Comparison of ENCODE assay signal across 21 cellular contexts in genomic region chr9:107778666-107779065, GRCh38.
DNase-seq lines count a peak whose midpoint lies in the region; ATAC-seq and TF ChIP-seq lines count a peak whose summit lies in the region.
"Had no signal": no experiment of that assay in that cellular context is flagged by ENCODE, and none has a peak within 500 bp of the region (broad histone marks: within the 10 kb centered on the region; RNA-seq: fewer than 3 reads in every experiment).

No MANE protein-coding gene starts in this region.

- H3K9me3 ChIP-seq in osteoblast (ENCODE audit: low read depth, low read length) (no peaks in the 10 kb centered on the region), heart right ventricle (peaks cover 0 to 1% (median 0%) of the 10 kb centered on the region in 11 donors)
- H3K9me3 ChIP-seq: BE2C had no signal

- H3K79me2 ChIP-seq in osteoblast (ENCODE audit: insufficient read depth, low read length) = no peaks in the 10 kb centered on the region

- H3K27me3 ChIP-seq in osteoblast (ENCODE audit: insufficient read depth, low read length) (no peaks in the 10 kb centered on the region), heart right ventricle (no peaks in the 10 kb centered on the region)
- H3K27me3 ChIP-seq: BE2C had no signal

- no peak for ATAC-seq in heart right ventricle
- ATAC-seq in HG02759 (IDR thresholded peaks at IDR 0.05; ENCODE audit: unreplicated experiment) = no peak
- ATAC-seq: GM12878, K562 had no signal

- H3K4me3 ChIP-seq in fibroblast of mammary gland (ENCODE audit: control insufficient read depth, low read depth, low read length) (no peak overlapping the region), osteoblast (ENCODE audit: insufficient read depth, low read length) (no peak overlapping the region), heart right ventricle (no peak overlapping the region)
- H3K4me3 ChIP-seq: GM12878, K562 had no signal

- WGBS in heart right ventricle, 2 donors = 96 to 100% methylated on average over 1 of the region's 1 CpG

- H3K36me3 ChIP-seq in osteoblast (ENCODE audit: insufficient read depth, low read length) (no peaks in the 10 kb centered on the region), heart right ventricle (no peaks in the 10 kb centered on the region)
- H3K36me3 ChIP-seq: BE2C had no signal

- no peak for TF ChIP-seq CTCF in fibroblast of mammary gland (conservative IDR thresholded peaks at IDR 0.05; ENCODE audit: control insufficient read depth, insufficient read depth, low read depth, low read length)
- TF ChIP-seq CTCF in osteoblast (IDR thresholded peaks at IDR 0.05; ENCODE audit: extremely low read depth, low read depth, low read length) = no peak
- no peak for TF ChIP-seq CTCF in heart right ventricle (IDR thresholded peaks at IDR 0.05)

- no peak overlapping the region for H2AFZ ChIP-seq in osteoblast (ENCODE audit: low read length)

- peak; percentile 51 for DNase-seq in DMS53 (lab: John Stamatoyannopoulos, UW)
- peak; percentile 9 for DNase-seq in MV-4-11 (lab: John Stamatoyannopoulos, UW)
- DNase-seq in fibroblast of mammary gland (ENCODE audit: low read depth) = peak; percentile 40
- DNase-seq in osteoblast (ENCODE audit: insufficient read length, low spot score, missing footprints) = peak; percentile 51
- no peak for DNase-seq in activated effector memory CD4-positive, alpha-beta T cell treated with Interleukin-2 at 50 U/mL for 16 hours
- DNase-seq in midbrain (lab: John Stamatoyannopoulos, UW) = no peak
- no peak for DNase-seq in heart right ventricle
- DNase-seq: 8988T; BE2C; C1 segment of cervical spinal cord; CD4-positive, CD25-positive, alpha-beta regulatory T cell; CD8-positive, alpha-beta memory T cell; COR-L47; DMS153; DND-41; EL; H9; IMR-90 had no signal

- no peak overlapping the region for H3K27ac ChIP-seq in osteoblast (ENCODE audit: low read depth, low read length)
- H3K27ac ChIP-seq in heart right ventricle = no peak overlapping the region

- H3K4me2 ChIP-seq in osteoblast (ENCODE audit: insufficient read depth, low read length) = no peak overlapping the region

- no peaks in the 10 kb centered on the region for H4K20me1 ChIP-seq in osteoblast (ENCODE audit: insufficient read depth, low read length)

- H3K4me1 ChIP-seq in osteoblast (ENCODE audit: insufficient read depth, low read length) = peaks cover 6% of the 10 kb centered on the region
- peaks cover 0 to 19% (median 0%) of the 10 kb centered on the region in 9 donors for H3K4me1 ChIP-seq in heart right ventricle
- H3K4me1 ChIP-seq: BE2C had no signal

- intact Hi-C loops in heart right ventricle (cut with DNase I) = no loop called here

Comparison
In these comparisons a context has a peak if more than half of its experiments do, and no peak if none do; other contexts are left out.
1. DNase-seq: peak in DMS53 (single experiment), MV-4-11 (single experiment), fibroblast of mammary gland (single experiment) and osteoblast (single experiment); none in activated effector memory CD4-positive, alpha-beta T cell treated with Interleukin-2 at 50 U/mL for 16 hours (single experiment), midbrain (single experiment) and heart right ventricle (0 of 2).